ENCODE assay signal across 6 cellular contexts in the genomic region with DNA sequence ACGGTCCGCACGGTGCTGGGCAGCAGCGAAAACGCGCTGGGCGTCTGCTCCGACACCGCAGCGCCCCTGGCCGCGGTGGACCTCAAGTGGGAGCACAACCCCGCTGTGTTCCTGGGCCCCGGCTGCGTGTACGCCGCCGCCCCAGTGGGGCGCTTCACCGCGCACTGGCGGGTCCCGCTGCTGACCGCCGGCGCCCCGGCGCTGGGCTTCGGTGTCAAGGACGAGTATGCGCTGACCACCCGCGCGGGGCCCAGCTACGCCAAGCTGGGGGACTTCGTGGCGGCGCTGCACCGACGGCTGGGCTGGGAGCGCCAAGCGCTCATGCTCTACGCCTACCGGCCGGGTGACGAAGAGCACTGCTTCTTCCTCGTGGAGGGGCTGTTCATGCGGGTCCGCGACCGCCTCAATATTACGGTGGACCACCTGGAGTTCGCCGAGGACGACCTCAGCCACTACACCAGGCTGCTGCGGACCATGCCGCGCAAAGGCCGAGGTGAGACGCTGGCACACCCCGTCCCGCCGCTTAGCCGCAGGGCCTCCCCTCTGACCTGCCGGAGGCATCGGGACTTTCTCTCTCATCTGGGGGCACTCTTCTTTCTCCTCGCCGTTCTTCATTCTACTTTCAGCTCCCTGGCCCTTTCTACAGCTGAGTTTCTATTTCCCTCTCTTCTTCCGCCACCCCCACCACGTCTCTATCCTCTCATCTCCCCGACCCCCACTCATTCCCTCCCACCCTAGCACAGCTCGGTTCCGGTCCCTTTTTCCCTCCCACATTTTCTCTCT. TPM values are rescaled to one million over a fixed set of nuclear protein-coding genes. Genes with fewer than 3 reads are reported as not detected.
DNase-seq lines count a peak whose midpoint lies in the region; ATAC-seq, FAIRE-seq and TF ChIP-seq lines count a peak whose summit lies in the region.

No MANE protein-coding gene starts in this region.

- H3K9me3 Mint-ChIP-seq in natural killer cell = no peaks in the 10 kb centered on the region

- no peak for TF ChIP-seq POLR2A in K562 (conservative IDR thresholded peaks at IDR 0.05)

- peak overlapping the region in 1 of 2 experiments; percentile 60; a peak in 1 of 4 replicates for H3K9ac ChIP-seq in K562 (ENCODE audit: insufficient read depth in 1 of 2, low read depth in 2 of 2, low read length in 2 of 2)

- FAIRE-seq in K562 (lab: Jason Lieb, UNC) (no peak), D721Med (lab: Jason Lieb, UNC) (no peak)

- peak overlapping the region in 1 of 2 donors; percentile 3 for H3K27ac Mint-ChIP-seq in natural killer cell

- WGBS in K562 (ENCODE audit: insufficient coverage, low coverage, missing lambda C conversion rate) = 44% methylated on average over 54 of the region's 73 CpGs

- DNase-seq in MG63 (no peak), K562 (ENCODE audit: extremely low read depth in 1 of 4, low spot score in 3 of 4) (no peak), natural killer cell (no peak), D721Med (ENCODE audit: insufficient read length, low spot score) (no peak), NCI-H524 treated with DMSO at 0.1 percent for 48 hours (lab: John Stamatoyannopoulos, UW) (no peak)

- POLR2A ChIA-PET in K562 (lab: Yijun Ruan, JAX) = interaction anchor here (1.6 kb wide), 1 partner anchor 12 kb away, joined by 4 read pairs; no protein-coding TSS in a partner anchor

- CTCF ChIA-PET in K562 (lab: Yijun Ruan, JAX; ENCODE audit: low intra/inter-chr PET ratio) = interaction anchor here (0.5 kb wide), 1 partner anchor 307 kb away, joined by 3 read pairs; the partner anchor contains the start of gene RAB13

- peak overlapping the region; percentile 39 for H3K4me3 ChIP-seq in MG63
- no peak overlapping the region for H3K4me3 ChIP-seq in K562

- peak overlapping the region; percentile 86 for H3K4me3 Mint-ChIP-seq in natural killer cell

- H3K4me1 ChIP-seq in K562 (replicated peaks in 1 of 2; ENCODE audit: control insufficient read depth in 2 of 2, insufficient read depth in 2 of 2, low read length in 2 of 2) = peaks cover 0 to 19% of the 10 kb centered on the region in 2 experiments; a peak in 3 of 5 replicates

- H3K27me3 Mint-ChIP-seq in natural killer cell (ENCODE audit: low read depth in 2 of 2) = peaks cover 48 to 55% of the 10 kb centered on the region in 2 donors

- TF ChIP-seq CTCF in K562 (IDR thresholded peaks at IDR 0.05 in 2 of 3, conservative IDR thresholded peaks at IDR 0.05 in 1 of 3; ENCODE audit: insufficient read depth in 2 of 3, low read depth in 1 of 3, low read length in 3 of 3) (0 out of 6 replicates have a peak, but pooled peaks of 2 of the 3 experiments have one; percentile 1 to 6), natural killer cell (IDR thresholded peaks at IDR 0.05) (no peak), D721Med (IDR thresholded peaks at IDR 0.05; ENCODE audit: insufficient read depth, missing control alignments) (no peak)

- H3K27ac ChIP-seq in K562 (ENCODE audit: extremely low read depth, low read depth, low read length) = no peak overlapping the region

- H3K79me2 ChIP-seq in K562 (ENCODE audit: control insufficient read depth, insufficient read depth, low read length) = no peaks in the 10 kb centered on the region

- TF ChIP-seq EP300 in K562 (IDR thresholded peaks at IDR 0.05; ENCODE audit: low read length) = no peak

- H3K4me1 Mint-ChIP-seq in natural killer cell = peaks cover 21 to 26% of the 10 kb centered on the region in 2 donors

- H3K36me3 ChIP-seq in MG63 (no peaks in the 10 kb centered on the region), K562 (ENCODE audit: control insufficient read depth, insufficient read depth, low read length) (no peaks in the 10 kb centered on the region)

- peak; percentile 47 for ATAC-seq in K562
- peak; percentile 55 to 68 (median 65) for ATAC-seq in natural killer cell
- ATAC-seq in GM21825 (IDR thresholded peaks at IDR 0.05; ENCODE audit: unreplicated experiment) = no peak

- no peaks in the 10 kb centered on the region for H3K9me1 ChIP-seq in K562 (ENCODE audit: control insufficient read depth, insufficient read depth, low read length)

- no peak overlapping the region; the same call in 1 of the 2 replicates for H3K4me2 ChIP-seq in K562 (ENCODE audit: insufficient read depth, low read length)

- H3K9me3 ChIP-seq in MG63 (no peaks in the 10 kb centered on the region), K562 (replicated peaks; ENCODE audit: control insufficient read depth, insufficient read depth, low read depth, low read length) (no peaks in the 10 kb centered on the region)

- intact Hi-C loops in K562 (cut with micrococcal nuclease) (loop anchor here (5.0 kb wide), 1 partner anchor 93 kb away; no protein-coding TSS in a partner anchor), natural killer cell (cut with micrococcal nuclease) (loop anchor here (10.0 kb wide), 1 partner anchor 95 kb away; the partner anchor contains the start of gene SLC27A3)

- H4K20me1 ChIP-seq in K562 (replicated peaks; ENCODE audit: control insufficient read depth, insufficient read depth, low read length) = no peaks in the 10 kb centered on the region; the same call in 1 of the 2 replicates

- no TSS peak for BruUV-seq in K562 (replicated peaks; lab: Mats Ljungman, UMichigan)

- TF ChIP-seq RAD21 in K562 (CRISPR knock-in tag; conservative IDR thresholded peaks at IDR 0.05 in 1 of 2, IDR thresholded peaks at IDR 0.05 in 1 of 2) = no peak

- peak overlapping the region; percentile 16; the same call in 1 of the 2 replicates for H2AFZ ChIP-seq in K562 (ENCODE audit: low read depth, low read length)

- H3K36me3 Mint-ChIP-seq in natural killer cell = no peaks in the 10 kb centered on the region

- in situ Hi-C loops in K562 (cut with MboI) = loop anchor here (5.0 kb wide), 1 partner anchor 308 kb away; the partner anchor contains the start of gene RAB13

- H3K27me3 ChIP-seq in MG63 (peaks cover 21% of the 10 kb centered on the region), K562 (ENCODE audit: control insufficient read depth in 2 of 2, insufficient read depth in 2 of 2, low read length in 2 of 2) (peaks cover 33 to 55% of the 10 kb centered on the region in 2 experiments; a peak in 4 of 5 replicates)

RNA-seq across cellular contexts. Expression of gene NPR1, which starts 1.0 kb away (rescaled TPM):
- total RNA-seq in MG63 (2014; rRNA removed; shearing (Covaris generic); ENCODE audit: low replicate concordance) = 0.33 TPM in 1 of 2 replicates, not detected in the other
- 0.58 TPM in 1 of 2 replicates, not detected in the other for total RNA-seq in K562 (2011; cell fraction: chromatin; rRNA removed; ENCODE audit: low replicate concordance)
- 0.13 and 0.17 TPM in 2 replicates for total RNA-seq in K562 (2011; cell fraction: nucleolus; rRNA removed)
- total RNA-seq in K562 (2011; cell fraction: nucleoplasm; rRNA removed) = not detected in 2 replicates
- 0.05 TPM in 1 of 2 replicates, not detected in the other for total RNA-seq in K562 (2014; rRNA removed)
- not detected in 2 replicates for total RNA-seq in K562 (2014; rRNA removed; fragmentation: Illumina TruSeq; extraction: Trizol)
- total RNA-seq in K562 (2015; rRNA removed; fragmentation: Illumina TruSeq; extraction: Trizol) = not detected in 2 replicates
- 0.04 and 0.16 TPM in 2 replicates for total RNA-seq in K562 (2021)
- polyA plus RNA-seq in K562 (2011; rRNA removed) = 0.06 TPM in 1 of 2 replicates, not detected in the other
- 0.12 TPM in 1 of 2 replicates, not detected in the other for polyA plus RNA-seq in K562 (2011; cell fraction: cytosol; rRNA removed)
- 0.06 and 0.26 TPM in 2 replicates for polyA plus RNA-seq in K562 (2011; cell fraction: nucleus; rRNA removed)
- 0.01 and 0.03 TPM in 2 replicates for polyA plus RNA-seq in K562 (2012)
- polyA plus RNA-seq in K562 (2014; fragmentation: Illumina TruSeq; extraction: Trizol) = not detected in 2 replicates
- not detected for polyA plus RNA-seq in K562 (2014; fragmentation: Nextera tagmentation; extraction: Ambion mirVana)
- not detected in 2 replicates for polyA plus RNA-seq in K562 (2014; rRNA removed)
- polyA minus RNA-seq in K562 (2011; rRNA and poly(A)+ RNA removed) = not detected in 2 replicates
- 0.48 and 1.6 TPM in 2 replicates for polyA minus RNA-seq in K562 (2011; cell fraction: cytosol; rRNA and poly(A)+ RNA removed)
- 0.13 TPM in 1 of 2 replicates, not detected in the other for polyA minus RNA-seq in K562 (2011; cell fraction: nucleus; rRNA and poly(A)+ RNA removed)
- not detected for total RNA-seq in natural killer cell

RNA-seq across cellular contexts. Expression of gene ILF2, which starts 8.7 kb away (rescaled TPM):
- 305 and 372 TPM in 2 replicates for total RNA-seq in MG63 (2014; rRNA removed; shearing (Covaris generic); ENCODE audit: low replicate concordance)
- 167 and 217 TPM in 2 replicates for total RNA-seq in K562 (2011; cell fraction: chromatin; rRNA removed; ENCODE audit: low replicate concordance)
- total RNA-seq in K562 (2011; cell fraction: nucleolus; rRNA removed) = 160 TPM in 2 replicates
- 148 and 169 TPM in 2 replicates for total RNA-seq in K562 (2011; cell fraction: nucleoplasm; rRNA removed)
- total RNA-seq in K562 (2014; rRNA removed) (282 and 331 TPM in 2 replicates), K562 (2014; rRNA removed; fragmentation: Illumina TruSeq; extraction: Trizol) (474 and 498 TPM in 2 replicates), K562 (2015; rRNA removed; fragmentation: Illumina TruSeq; extraction: Trizol) (482 and 491 TPM in 2 replicates), K562 (2021) (313 and 315 TPM in 2 replicates), natural killer cell (100 to 1,000 TPM in 2 of 3 donors, 10 to 100 TPM in 1; 97.6 to 134 (median 110) TPM)
- polyA plus RNA-seq in K562 (2011; rRNA removed) (632 and 726 TPM in 2 replicates), K562 (2014; fragmentation: Illumina TruSeq; extraction: Trizol) (544 and 664 TPM in 2 replicates), K562 (2014; fragmentation: Nextera tagmentation; extraction: Ambion mirVana) (100 to 1,000 TPM; 459 to 642 TPM), K562 (2014; rRNA removed) (305 and 356 TPM in 2 replicates)
- 415 and 502 TPM in 2 replicates for polyA plus RNA-seq in K562 (2011; cell fraction: cytosol; rRNA removed)
- 264 and 364 TPM in 2 replicates for polyA plus RNA-seq in K562 (2011; cell fraction: nucleus; rRNA removed)
- 325 and 353 TPM in 2 replicates for polyA plus RNA-seq in K562 (2012)
- polyA minus RNA-seq in K562 (2011; rRNA and poly(A)+ RNA removed) = 480 and 562 TPM in 2 replicates
- polyA minus RNA-seq in K562 (2011; cell fraction: cytosol; rRNA and poly(A)+ RNA removed) = 157 and 219 TPM in 2 replicates
- polyA minus RNA-seq in K562 (2011; cell fraction: nucleus; rRNA and poly(A)+ RNA removed) = 57.8 and 119 TPM in 2 replicates

RNA-seq across cellular contexts. Expression of gene SNAPIN, which starts 21.0 kb away (rescaled TPM):
- 50.4 and 84.0 TPM in 2 replicates for total RNA-seq in MG63 (2014; rRNA removed; shearing (Covaris generic); ENCODE audit: low replicate concordance)
- total RNA-seq in K562 (2011; cell fraction: chromatin; rRNA removed; ENCODE audit: low replicate concordance) = 8.7 and 14.0 TPM in 2 replicates
- 14.8 and 16.6 TPM in 2 replicates for total RNA-seq in K562 (2011; cell fraction: nucleolus; rRNA removed)
- total RNA-seq in K562 (2011; cell fraction: nucleoplasm; rRNA removed) = 14.4 and 14.7 TPM in 2 replicates
- total RNA-seq in K562 (2014; rRNA removed) (36.0 and 36.7 TPM in 2 replicates), K562 (2014; rRNA removed; fragmentation: Illumina TruSeq; extraction: Trizol) (26.5 and 27.8 TPM in 2 replicates), K562 (2015; rRNA removed; fragmentation: Illumina TruSeq; extraction: Trizol) (31.3 and 32.3 TPM in 2 replicates), K562 (2021) (24.6 and 26.6 TPM in 2 replicates), natural killer cell (10 to 100 TPM; 21.0 to 25.5 (median 23.5) TPM)
- polyA plus RNA-seq in K562 (2011; rRNA removed) (32.8 and 36.8 TPM in 2 replicates), K562 (2014; fragmentation: Illumina TruSeq; extraction: Trizol) (33.5 and 42.4 TPM in 2 replicates), K562 (2014; fragmentation: Nextera tagmentation; extraction: Ambion mirVana) (10 to 100 TPM; 11.2 to 15.8 TPM), K562 (2014; rRNA removed) (42.4 and 43.9 TPM in 2 replicates)
- polyA plus RNA-seq in K562 (2011; cell fraction: cytosol; rRNA removed) = 36.0 and 39.1 TPM in 2 replicates
- 25.2 and 27.6 TPM in 2 replicates for polyA plus RNA-seq in K562 (2011; cell fraction: nucleus; rRNA removed)
- 28.4 and 30.6 TPM in 2 replicates for polyA plus RNA-seq in K562 (2012)
- 10.2 and 10.5 TPM in 2 replicates for polyA minus RNA-seq in K562 (2011; rRNA and poly(A)+ RNA removed)
- polyA minus RNA-seq in K562 (2011; cell fraction: cytosol; rRNA and poly(A)+ RNA removed) = 3.1 and 9.0 TPM in 2 replicates
- polyA minus RNA-seq in K562 (2011; cell fraction: nucleus; rRNA and poly(A)+ RNA removed) = 5.9 and 8.8 TPM in 2 replicates

RNA-seq across cellular contexts. Expression of gene CHTOP, which starts 45.7 kb away (rescaled TPM):
- 61.0 and 72.4 TPM in 2 replicates for total RNA-seq in MG63 (2014; rRNA removed; shearing (Covaris generic); ENCODE audit: low replicate concordance)
- 128 and 182 TPM in 2 replicates for total RNA-seq in K562 (2011; cell fraction: chromatin; rRNA removed; ENCODE audit: low replicate concordance)
- total RNA-seq in K562 (2011; cell fraction: nucleolus; rRNA removed) = 86.2 and 96.9 TPM in 2 replicates
- total RNA-seq in K562 (2011; cell fraction: nucleoplasm; rRNA removed) = 171 and 245 TPM in 2 replicates
- total RNA-seq in K562 (2014; rRNA removed) (60.8 and 75.6 TPM in 2 replicates), K562 (2014; rRNA removed; fragmentation: Illumina TruSeq; extraction: Trizol) (53.0 and 54.8 TPM in 2 replicates), K562 (2015; rRNA removed; fragmentation: Illumina TruSeq; extraction: Trizol) (57.2 and 60.4 TPM in 2 replicates), K562 (2021) (79.2 and 79.6 TPM in 2 replicates), natural killer cell (100 to 1,000 TPM in 2 of 3 donors, 10 to 100 TPM in 1; 94.7 to 110 (median 106) TPM)
- polyA plus RNA-seq in K562 (2011; rRNA removed) (82.7 and 91.8 TPM in 2 replicates), K562 (2014; fragmentation: Illumina TruSeq; extraction: Trizol) (68.2 and 68.3 TPM in 2 replicates), K562 (2014; fragmentation: Nextera tagmentation; extraction: Ambion mirVana) (10 to 100 TPM; 10.2 to 10.3 TPM), K562 (2014; rRNA removed) (87.8 and 94.0 TPM in 2 replicates)
- 56.0 and 71.7 TPM in 2 replicates for polyA plus RNA-seq in K562 (2011; cell fraction: cytosol; rRNA removed)
- 78.6 and 81.6 TPM in 2 replicates for polyA plus RNA-seq in K562 (2011; cell fraction: nucleus; rRNA removed)
- polyA plus RNA-seq in K562 (2012) = 59.7 and 63.1 TPM in 2 replicates
- 67.2 and 81.2 TPM in 2 replicates for polyA minus RNA-seq in K562 (2011; rRNA and poly(A)+ RNA removed)
- polyA minus RNA-seq in K562 (2011; cell fraction: cytosol; rRNA and poly(A)+ RNA removed) = 25.4 and 25.8 TPM in 2 replicates
- polyA minus RNA-seq in K562 (2011; cell fraction: nucleus; rRNA and poly(A)+ RNA removed) = 61.4 and 84.9 TPM in 2 replicates

RNA-seq across cellular contexts. Expression of gene INTS3, which starts 48.3 kb away (rescaled TPM):
- 22.4 and 29.4 TPM in 2 replicates for total RNA-seq in MG63 (2014; rRNA removed; shearing (Covaris generic); ENCODE audit: low replicate concordance)
- total RNA-seq in K562 (2011; cell fraction: chromatin; rRNA removed; ENCODE audit: low replicate concordance) = 186 and 226 TPM in 2 replicates
- total RNA-seq in K562 (2011; cell fraction: nucleolus; rRNA removed) = 87.4 and 90.9 TPM in 2 replicates
- total RNA-seq in K562 (2011; cell fraction: nucleoplasm; rRNA removed) = 121 and 131 TPM in 2 replicates
- total RNA-seq in K562 (2014; rRNA removed) (11.4 and 15.5 TPM in 2 replicates), K562 (2014; rRNA removed; fragmentation: Illumina TruSeq; extraction: Trizol) (12.2 and 14.3 TPM in 2 replicates), K562 (2015; rRNA removed; fragmentation: Illumina TruSeq; extraction: Trizol) (14.9 and 15.6 TPM in 2 replicates), K562 (2021) (23.6 and 24.1 TPM in 2 replicates), natural killer cell (10 to 100 TPM; 44.3 to 55.3 (median 44.5) TPM)
- polyA plus RNA-seq in K562 (2011; rRNA removed) (16.6 and 35.4 TPM in 2 replicates), K562 (2014; fragmentation: Illumina TruSeq; extraction: Trizol) (17.2 and 20.4 TPM in 2 replicates), K562 (2014; fragmentation: Nextera tagmentation; extraction: Ambion mirVana) (1 to 10 TPM; 6.3 to 7.8 TPM), K562 (2014; rRNA removed) (13.2 and 15.3 TPM in 2 replicates)
- 11.3 and 19.7 TPM in 2 replicates for polyA plus RNA-seq in K562 (2011; cell fraction: cytosol; rRNA removed)
- 134 and 147 TPM in 2 replicates for polyA plus RNA-seq in K562 (2011; cell fraction: nucleus; rRNA removed)
- 21.2 and 29.9 TPM in 2 replicates for polyA plus RNA-seq in K562 (2012)
- 26.3 and 30.0 TPM in 2 replicates for polyA minus RNA-seq in K562 (2011; rRNA and poly(A)+ RNA removed)
- polyA minus RNA-seq in K562 (2011; cell fraction: cytosol; rRNA and poly(A)+ RNA removed) = 15.4 and 18.2 TPM in 2 replicates
- polyA minus RNA-seq in K562 (2011; cell fraction: nucleus; rRNA and poly(A)+ RNA removed) = 27.9 and 49.8 TPM in 2 replicates

Comparison
In these comparisons a context has a peak if more than half of its experiments do, and no peak if none do; other contexts are left out.
1. CTCF ChIP-seq: peak in K562 (2 of 3); none in natural killer cell (single experiment) and D721Med (single experiment).